22 cellular contexts compared by ENCODE assay signal in genomic region chr9:21806644-21807043, GRCh38. TPM values are rescaled to one million over a fixed set of nuclear protein-coding genes. Genes with fewer than 3 reads are reported as not detected.
DNase-seq lines count a peak whose midpoint lies in the region; ATAC-seq lines count a peak whose summit lies in the region.
"Had no signal": no experiment of that assay in that cellular context is flagged by ENCODE, and none has a peak within 500 bp of the region (broad histone marks: within the 10 kb centered on the region; RNA-seq: fewer than 3 reads in every experiment).

No MANE protein-coding gene starts in this region.

- H3K4me3 Mint-ChIP-seq in T-cell, result no peak overlapping the region
- no peak overlapping the region for H3K4me3 Mint-ChIP-seq in naive thymus-derived CD4-positive, alpha-beta T cell
- H3K4me3 Mint-ChIP-seq: activated CD4-positive, alpha-beta T cell treated with anti-CD3 and anti-CD28 coated beads, Interleukin-2, amount 10 ng/mL, durations not matched to agents 7 days and 5 days had no signal

- peaks cover 0 to 21% (median 0%) of the 10 kb centered on the region in 3 experiments for H3K36me3 ChIP-seq in naive thymus-derived CD4-positive, alpha-beta T cell (ENCODE audit: control insufficient read depth in 2 of 3, insufficient read depth in 3 of 3, low read length in 3 of 3)
- H3K36me3 ChIP-seq: ovary, transverse colon had no signal

- DNase-seq in NCI-H146 (lab: John Stamatoyannopoulos, UW), result peak; percentile 23
- no peak for DNase-seq in NCI-H146 treated with DMSO at 0.1 percent for 48 hours (lab: John Stamatoyannopoulos, UW; ENCODE audit: unreplicated experiment)
- DNase-seq in COR-L47 (lab: John Stamatoyannopoulos, UW), result peak; percentile 34
- no peak for DNase-seq in T-cell
- no peak for DNase-seq in naive thymus-derived CD4-positive, alpha-beta T cell
- no peak for DNase-seq in AG08395 (ENCODE audit: low spot score)
- DNase-seq: 8988T; activated CD4-positive, alpha-beta T cell treated with anti-CD3 and anti-CD28 coated beads, Interleukin-2, amount 10 ng/mL, durations not matched to agents 7 days and 5 days; C1 segment of cervical spinal cord; DMS79 treated with DMSO at 0.1 percent for 48 hours; HCEC 1CT; lower lobe of right lung; NCI-H187 treated with DMSO at 0.1 percent for 48 hours; ovary; sigmoid colon; stimulated activated naive CD4-positive, alpha-beta T cell treated with Interleukin-2 at 50 U/mL for 16 hours; SW 1271; transverse colon had no signal

- CTCF ChIA-PET in T-cell (lab: Charles Lee), result interaction anchor here (1.2 to 1.6 kb wide), 3 partner anchors 16 to 372 kb away, joined by 3 to 7 read pairs (median 4); partner anchors contain the start of gene CDKN2B (in 1 of the 2)
- CTCF ChIA-PET in naive thymus-derived CD4-positive, alpha-beta T cell (lab: Charles Lee), result no interaction called here

- ATAC-seq in T-cell (replicated peaks in 1 of 4), result no peak
- ATAC-seq in naive thymus-derived CD4-positive, alpha-beta T cell, result no peak
- ATAC-seq in GM21737 (IDR thresholded peaks at IDR 0.05; ENCODE audit: unreplicated experiment), result no peak
- ATAC-seq in HG03045 (IDR thresholded peaks at IDR 0.05; ENCODE audit: unreplicated experiment), result no peak
- ATAC-seq: heart right ventricle, lower lobe of right lung had no signal

- H3K4me1 Mint-ChIP-seq in T-cell, result peaks cover 42 to 49% (median 45%) of the 10 kb centered on the region in 3 donors
- H3K4me1 Mint-ChIP-seq in naive thymus-derived CD4-positive, alpha-beta T cell, result peaks cover 23 to 59% (median 45%) of the 10 kb centered on the region in 7 donors

- no peaks in the 10 kb centered on the region for H3K9me3 ChIP-seq in naive thymus-derived CD4-positive, alpha-beta T cell (ENCODE audit: control insufficient read depth in 2 of 3, low read length in 3 of 3)
- H3K9me3 ChIP-seq: heart right ventricle, lower lobe of right lung, ovary, sigmoid colon, transverse colon had no signal

- POLR2A ChIA-PET in T-cell (lab: Charles Lee), result no interaction called here
- POLR2A ChIA-PET in naive thymus-derived CD4-positive, alpha-beta T cell (lab: Charles Lee), result no interaction called here

- no peak overlapping the region for H3K4me3 ChIP-seq in naive thymus-derived CD4-positive, alpha-beta T cell (ENCODE audit: low read length)
- H3K4me3 ChIP-seq: heart right ventricle, lower lobe of right lung, ovary, sigmoid colon, transverse colon had no signal

- peaks cover 10 to 21% of the 10 kb centered on the region in 2 donors for H3K4me1 ChIP-seq in naive thymus-derived CD4-positive, alpha-beta T cell (ENCODE audit: control insufficient read depth in 2 of 2, insufficient read depth in 2 of 2, low read length in 2 of 2)

- no peak overlapping the region for H3K27ac ChIP-seq in naive thymus-derived CD4-positive, alpha-beta T cell (ENCODE audit: low read depth, low read length)
- H3K27ac ChIP-seq: lower lobe of right lung, ovary, sigmoid colon, transverse colon had no signal

- peaks cover 19% of the 10 kb centered on the region for H3K36me3 Mint-ChIP-seq in T-cell
- peaks cover 4 to 10% (median 6%) of the 10 kb centered on the region in 5 donors for H3K36me3 Mint-ChIP-seq in naive thymus-derived CD4-positive, alpha-beta T cell

- no peaks in the 10 kb centered on the region for H3K27me3 ChIP-seq in naive thymus-derived CD4-positive, alpha-beta T cell (ENCODE audit: control insufficient read depth in 2 of 2, insufficient read depth in 2 of 2, low read length in 2 of 2)
- H3K27me3 ChIP-seq: heart right ventricle, ovary, sigmoid colon, transverse colon had no signal

- H3K9me3 Mint-ChIP-seq in T-cell, result no peaks in the 10 kb centered on the region
- peaks cover 0 to 7% (median 0%) of the 10 kb centered on the region in 11 donors for H3K9me3 Mint-ChIP-seq in naive thymus-derived CD4-positive, alpha-beta T cell
- H3K9me3 Mint-ChIP-seq: activated CD4-positive, alpha-beta T cell treated with anti-CD3 and anti-CD28 coated beads, Interleukin-2, amount 10 ng/mL, durations not matched to agents 7 days and 5 days had no signal

- peak overlapping the region; percentile 29 to 70 for H3K27ac Mint-ChIP-seq in T-cell
- peak overlapping the region in 5 of 9 donors; percentile 11 to 80 (median 34) for H3K27ac Mint-ChIP-seq in naive thymus-derived CD4-positive, alpha-beta T cell
- H3K27ac Mint-ChIP-seq: activated CD4-positive, alpha-beta T cell treated with anti-CD3 and anti-CD28 coated beads, Interleukin-2, amount 10 ng/mL, durations not matched to agents 7 days and 5 days had no signal

- intact Hi-C loops in naive thymus-derived CD4-positive, alpha-beta T cell (cut with micrococcal nuclease), result no loop called here

- H3K27me3 Mint-ChIP-seq in T-cell, result peaks cover 0 to 2% of the 10 kb centered on the region in 2 donors
- peaks cover 0 to 9% (median 0%) of the 10 kb centered on the region in 5 donors for H3K27me3 Mint-ChIP-seq in naive thymus-derived CD4-positive, alpha-beta T cell
- H3K27me3 Mint-ChIP-seq: activated CD4-positive, alpha-beta T cell treated with anti-CD3 and anti-CD28 coated beads, Interleukin-2, amount 10 ng/mL, durations not matched to agents 7 days and 5 days had no signal

RNA-seq across cellular contexts. Expression of gene MTAP, which starts 4.2 kb away (rescaled TPM):
- 10 to 100 TPM; 32.0 to 41.9 (median 34.6) TPM for total RNA-seq in T-cell
- total RNA-seq in naive thymus-derived CD4-positive, alpha-beta T cell, result 10 to 100 TPM; 29.0 to 50.7 (median 43.2) TPM
- 10 to 100 TPM; 13.1 to 20.3 TPM for polyA plus RNA-seq in naive thymus-derived CD4-positive, alpha-beta T cell
- total RNA-seq: MCF 10A had no signal

Comparison
In these comparisons a context has a peak if more than half of its experiments do, and no peak if none do; other contexts are left out.
1. DNase-seq: peak in NCI-H146 (single experiment) and COR-L47 (single experiment); none in NCI-H146 treated with DMSO at 0.1 percent for 48 hours (single experiment), T-cell (0 of 34), naive thymus-derived CD4-positive, alpha-beta T cell (0 of 9) and AG08395 (single experiment).